ENCODE assay signal across 8 cellular contexts in the genomic region with DNA sequence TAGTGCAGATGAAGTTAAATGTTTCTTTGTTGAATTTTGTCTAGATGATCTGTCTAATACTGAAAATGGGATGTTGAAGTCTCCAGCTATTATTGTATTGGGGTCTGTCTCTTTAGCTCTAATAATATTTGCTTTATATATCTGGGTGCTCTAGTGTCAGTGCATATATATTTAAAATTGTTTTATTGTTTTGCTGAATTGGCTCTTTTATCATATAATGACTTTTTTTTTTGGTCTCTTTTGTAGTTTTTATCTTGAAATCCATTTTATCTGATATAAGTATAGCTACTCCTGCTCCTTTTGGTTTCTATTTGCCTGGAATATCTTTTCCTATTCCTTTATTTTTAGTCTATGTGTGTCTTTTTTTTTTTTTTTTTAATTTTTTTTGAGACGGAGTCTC.
"Had no signal": no experiment of that assay in that cellular context is flagged by ENCODE, and none has a peak within 500 bp of the region (broad histone marks: within the 10 kb centered on the region; RNA-seq: fewer than 3 reads in every experiment).

No MANE protein-coding gene starts in this region.

- H3K9ac ChIP-seq: KMS-11 had no signal

- H3K4me2 ChIP-seq: GM23338, KMS-11 had no signal

- H3K4me3 ChIP-seq: GM23338 had no signal

- ATAC-seq: GM23338 had no signal

- H3K27ac ChIP-seq: KMS-11 had no signal

- DNase-seq: H9, HCEC 1CT, KBM-7 had no signal

- H2AFZ ChIP-seq: GM23338 had no signal

- FAIRE-seq: H1, H54, HTR-8/SVneo had no signal
